In genomic region chr14:75277796-75278421, GRCh38 we compare ENCODE assay signal across 8 cellular contexts. TPM values are rescaled to one million over a fixed set of nuclear protein-coding genes. Genes with fewer than 3 reads are reported as not detected.
DNase-seq lines count a peak whose midpoint lies in the region; ATAC-seq and TF ChIP-seq lines count a peak whose summit lies in the region.

No MANE protein-coding gene starts in this region.

- peak overlapping the region; percentile 98 for H3K27ac ChIP-seq in hepatocyte
- peak overlapping the region; percentile 100 for H3K27ac ChIP-seq in skeletal muscle tissue (ENCODE audit: low read depth, low read length)

- peak overlapping the region; percentile 97 to 98 (median 97) for H3K9ac ChIP-seq in skeletal muscle tissue (ENCODE audit: low read depth in 1 of 3, low read length in 3 of 3)

- peaks cover 11% of the 10 kb centered on the region for H3K79me2 ChIP-seq in hepatocyte

- H3K4me1 Mint-ChIP-seq in Caco-2 (ENCODE audit: low read depth, unreplicated experiment): peaks cover 14% of the 10 kb centered on the region
- H3K4me1 Mint-ChIP-seq in activated T-helper 17 cell treated with anti-CD3 and anti-CD28 coated beads, Interleukin-2, amount 50 U/mL, for 72 hours: peaks cover 18% of the 10 kb centered on the region

- TF ChIP-seq CTCF in Caco-2 (IDR thresholded peaks at IDR 0.05; ENCODE audit: insufficient read depth in 1 of 2, low read depth in 1 of 2, low read length in 1 of 2, severe bottlenecking in 1 of 2, unreplicated experiment in 1 of 2) (no peak), hepatocyte (IDR thresholded peaks at IDR 0.05; ENCODE audit: poor library complexity) (no peak)

- peaks cover 19% of the 10 kb centered on the region for H3K4me1 ChIP-seq in Caco-2
- peaks cover 11% of the 10 kb centered on the region for H3K4me1 ChIP-seq in hepatocyte (ENCODE audit: insufficient read depth)
- H3K4me1 ChIP-seq in skeletal muscle tissue (ENCODE audit: control insufficient read depth in 3 of 3, insufficient read depth in 3 of 3, low read length in 3 of 3): peaks cover 38 to 63% (median 50%) of the 10 kb centered on the region in 3 donors

- intact Hi-C loops in Caco-2 (cut with micrococcal nuclease; ENCODE audit: unreplicated experiment): loop anchor here (1.0 to 2.0 kb wide), 3 partner anchors 17 to 101 kb away; partner anchors contain the start of gene TMED10

- BruUV-seq in Caco-2 (replicated peaks; lab: Mats Ljungman, UMichigan): TSS peak; percentile 95

- H3K27me3 ChIP-seq in Caco-2 (replicated peaks; ENCODE audit: control insufficient read depth, insufficient read depth, low read length) (no peaks in the 10 kb centered on the region), hepatocyte (no peaks in the 10 kb centered on the region), skeletal muscle tissue (ENCODE audit: control insufficient read depth in 3 of 3, insufficient read depth in 3 of 3, low read length in 3 of 3) (no peaks in the 10 kb centered on the region)

- H2AFZ ChIP-seq in hepatocyte: peak overlapping the region; percentile 18

- under 1% methylated on average over 20 of the region's 28 CpGs for WGBS in hepatocyte (ENCODE audit: low lambda C conversion rate, missing lambda C conversion rate)

- no peaks in the 10 kb centered on the region for H3K9me3 Mint-ChIP-seq in Caco-2 (ENCODE audit: unreplicated experiment)
- no peaks in the 10 kb centered on the region for H3K9me3 Mint-ChIP-seq in activated T-helper 17 cell treated with anti-CD3 and anti-CD28 coated beads, Interleukin-2, amount 50 U/mL, for 72 hours

- H3K27ac Mint-ChIP-seq in Caco-2 (ENCODE audit: unreplicated experiment): peak overlapping the region; percentile 99
- peak overlapping the region; percentile 95 for H3K27ac Mint-ChIP-seq in activated T-helper 17 cell treated with anti-CD3 and anti-CD28 coated beads, Interleukin-2, amount 50 U/mL, for 72 hours

- POLR2A ChIA-PET in Caco-2 (lab: Charles Lee): interaction anchor here (0.6 to 1.8 kb wide), 7 partner anchors 10 to 120 kb away, joined by 3 to 16 read pairs (median 6); no protein-coding TSS in a partner anchor

- CTCF ChIA-PET in Caco-2 (lab: Charles Lee): no interaction called here

- DNase-seq in Caco-2 (no peak), hepatocyte (ENCODE audit: low spot score) (no peak)

- H3K9me3 ChIP-seq in Caco-2 (no peaks in the 10 kb centered on the region), hepatocyte (ENCODE audit: low read depth) (no peaks in the 10 kb centered on the region), skeletal muscle tissue (ENCODE audit: control insufficient read depth in 3 of 3, low read length in 3 of 3) (no peaks in the 10 kb centered on the region)

- peaks cover 58% of the 10 kb centered on the region for H3K36me3 Mint-ChIP-seq in Caco-2 (ENCODE audit: insufficient read depth, unreplicated experiment)
- peaks cover 44% of the 10 kb centered on the region for H3K36me3 Mint-ChIP-seq in activated T-helper 17 cell treated with anti-CD3 and anti-CD28 coated beads, Interleukin-2, amount 50 U/mL, for 72 hours (ENCODE audit: low read depth)

- peak overlapping the region; percentile 96 for H3K4me3 ChIP-seq in Caco-2 (ENCODE audit: low read depth, low read length)
- H3K4me3 ChIP-seq in hepatocyte: peak overlapping the region; percentile 75
- H3K4me3 ChIP-seq in skeletal muscle tissue (ENCODE audit: low read length in 3 of 3): peak overlapping the region; percentile 72 to 90 (median 89)

- peak overlapping the region; percentile 97 for H3K4me2 ChIP-seq in hepatocyte

- H3K9me2 ChIP-seq in hepatocyte (replicated peaks; ENCODE audit: insufficient read depth): no peaks in the 10 kb centered on the region

- H3K36me3 ChIP-seq in Caco-2 (ENCODE audit: control insufficient read depth, insufficient read depth, low read length) (peaks cover 12% of the 10 kb centered on the region), hepatocyte (replicated peaks; ENCODE audit: insufficient read depth, low read depth) (no peaks in the 10 kb centered on the region), skeletal muscle tissue (ENCODE audit: control insufficient read depth in 3 of 3, insufficient read depth in 3 of 3, low read length in 3 of 3) (peaks cover 18 to 25% (median 22%) of the 10 kb centered on the region in 3 donors)

- ATAC-seq in HG02885 (IDR thresholded peaks at IDR 0.05; ENCODE audit: poor library complexity, unreplicated experiment) (peak; percentile 7), HG02973 (IDR thresholded peaks at IDR 0.05; ENCODE audit: unreplicated experiment) (no peak), GM21360 (IDR thresholded peaks at IDR 0.05; ENCODE audit: unreplicated experiment) (no peak), GM19023 (IDR thresholded peaks at IDR 0.05; ENCODE audit: unreplicated experiment) (no peak)
- peak; percentile 9 for ATAC-seq in activated T-helper 17 cell treated with anti-CD3 and anti-CD28 coated beads, Interleukin-2, amount 50 U/mL, for 72 hours (replicated peaks)

- peak overlapping the region; percentile 89 for H3K4me3 Mint-ChIP-seq in Caco-2 (ENCODE audit: unreplicated experiment)
- peak overlapping the region; percentile 90 for H3K4me3 Mint-ChIP-seq in activated T-helper 17 cell treated with anti-CD3 and anti-CD28 coated beads, Interleukin-2, amount 50 U/mL, for 72 hours

- no peaks in the 10 kb centered on the region for H3K27me3 Mint-ChIP-seq in Caco-2 (ENCODE audit: insufficient read depth, unreplicated experiment)
- H3K27me3 Mint-ChIP-seq in activated T-helper 17 cell treated with anti-CD3 and anti-CD28 coated beads, Interleukin-2, amount 50 U/mL, for 72 hours: no peaks in the 10 kb centered on the region

- peaks cover 23% of the 10 kb centered on the region for H4K20me1 ChIP-seq in hepatocyte (ENCODE audit: insufficient read depth, poor library complexity, severe bottlenecking)

RNA-seq across cellular contexts. Expression of gene FOS, which starts 0.7 kb away (rescaled TPM):
- total RNA-seq in Caco-2 (2022): 72.7 and 73.7 TPM in 2 replicates
- total RNA-seq in activated T-helper 17 cell treated with anti-CD3 and anti-CD28 coated beads, Interleukin-2, amount 50 U/mL, for 72 hours: 10 to 100 TPM; 31.7 to 86.3 TPM
- 657 and 865 TPM in 2 replicates for total RNA-seq in hepatocyte
- 935 and 1,189 TPM in 2 replicates for polyA plus RNA-seq in hepatocyte
- 134 TPM for total RNA-seq in skeletal muscle tissue

Comparison
In these comparisons a context has a peak if more than half of its experiments do, and no peak if none do; other contexts are left out.
1. ATAC-seq: peak in HG02885 (single experiment) and activated T-helper 17 cell treated with anti-CD3 and anti-CD28 coated beads, Interleukin-2, amount 50 U/mL, for 72 hours (single experiment); none in HG02973 (single experiment), GM21360 (single experiment) and GM19023 (single experiment).
2. Peak in every context shown above with its lines, with median percentiles within 50 percentile points of each other: H3K4me3 ChIP-seq.